In genomic region chr1:7704214-7705047, GRCh38 we compare ENCODE assay signal across 8 cellular contexts.
A peak's percentile ranks its signal among the peaks of the same experiment; 100 is the strongest.
DNase-seq lines count a peak whose midpoint lies in the region; ATAC-seq and TF ChIP-seq lines count a peak whose summit lies in the region.

No MANE protein-coding gene starts in this region.

- no peak overlapping the region for H3K27ac ChIP-seq in psoas muscle
- H3K27ac ChIP-seq in upper lobe of left lung = peak overlapping the region in 3 of 4 donors; percentile 58 to 80 (median 76)

- DNase-seq in DMS153 treated with DMSO at 0.1 percent for 48 hours (lab: John Stamatoyannopoulos, UW; ENCODE audit: unreplicated experiment) (peak; percentile 92), LNCaP clone FGC (ENCODE audit: low read depth) (peak; percentile 62), T follicular helper cell (ENCODE audit: low read depth) (peak; percentile 87), cardiac septum (ENCODE audit: low spot score) (peak; percentile 96), psoas muscle (peak; percentile 94 to 96), upper lobe of left lung (peak; percentile 94 to 99)
- peak; percentile 93 for DNase-seq in activated naive CD8-positive, alpha-beta T cell treated with anti-CD3 and anti-CD28 coated beads, Interleukin-2, amount 50 U/mL, for 24 hours

- intact Hi-C loops in cardiac septum (cut with DNase I) = no loop called here
- intact Hi-C loops in psoas muscle (cut with DNase I) = no loop called here

- peaks cover 4% of the 10 kb centered on the region for H3K4me1 ChIP-seq in psoas muscle
- peaks cover 8 to 20% (median 13%) of the 10 kb centered on the region in 4 donors for H3K4me1 ChIP-seq in upper lobe of left lung

- no peaks in the 10 kb centered on the region for H3K27me3 ChIP-seq in psoas muscle (ENCODE audit: insufficient read depth in 3 of 3, low read length in 2 of 3)
- peaks cover 0 to 9% (median under 1%) of the 10 kb centered on the region in 4 donors for H3K27me3 ChIP-seq in upper lobe of left lung

- H3K4me1 Mint-ChIP-seq in activated naive CD8-positive, alpha-beta T cell treated with anti-CD3 and anti-CD28 coated beads, Interleukin-2, amount 50 U/mL, for 24 hours = peaks cover 12% of the 10 kb centered on the region

- H3K9me3 Mint-ChIP-seq in activated naive CD8-positive, alpha-beta T cell treated with anti-CD3 and anti-CD28 coated beads, Interleukin-2, amount 50 U/mL, for 24 hours = no peaks in the 10 kb centered on the region

- H3K27ac Mint-ChIP-seq in activated naive CD8-positive, alpha-beta T cell treated with anti-CD3 and anti-CD28 coated beads, Interleukin-2, amount 50 U/mL, for 24 hours = no peak overlapping the region

- H3K27me3 Mint-ChIP-seq in activated naive CD8-positive, alpha-beta T cell treated with anti-CD3 and anti-CD28 coated beads, Interleukin-2, amount 50 U/mL, for 24 hours = peaks cover 66% of the 10 kb centered on the region

- H3K36me3 ChIP-seq in psoas muscle (ENCODE audit: insufficient read depth in 1 of 2, low read depth in 1 of 2) (no peaks in the 10 kb centered on the region), upper lobe of left lung (no peaks in the 10 kb centered on the region)

- no peaks in the 10 kb centered on the region for H3K36me3 Mint-ChIP-seq in activated naive CD8-positive, alpha-beta T cell treated with anti-CD3 and anti-CD28 coated beads, Interleukin-2, amount 50 U/mL, for 24 hours (ENCODE audit: low read depth)

- no peak for TF ChIP-seq EP300 in upper lobe of left lung (IDR thresholded peaks at IDR 0.05)

- ATAC-seq in GM21825 (IDR thresholded peaks at IDR 0.05; ENCODE audit: unreplicated experiment) = peak; percentile 98
- ATAC-seq in activated naive CD8-positive, alpha-beta T cell treated with anti-CD3 and anti-CD28 coated beads, Interleukin-2, amount 50 U/mL, for 24 hours = peak; percentile 95
- ATAC-seq in psoas muscle = peak; percentile 100
- ATAC-seq in upper lobe of left lung (ENCODE audit: low FRiP score in 2 of 2) = peak; percentile 96 to 99

- TF ChIP-seq POLR2A in upper lobe of left lung (IDR thresholded peaks at IDR 0.05) = peak in 1 of 4 donors; percentile 59

- TF ChIP-seq CTCF in LNCaP clone FGC (IDR thresholded peaks at IDR 0.05; ENCODE audit: control insufficient read depth, extremely low read depth, insufficient read depth) (no peak), psoas muscle (IDR thresholded peaks at IDR 0.05) (no peak), upper lobe of left lung (IDR thresholded peaks at IDR 0.05) (peak in 2 of 6 experiments; percentile 15 to 17)

- no peak overlapping the region for H3K4me3 Mint-ChIP-seq in activated naive CD8-positive, alpha-beta T cell treated with anti-CD3 and anti-CD28 coated beads, Interleukin-2, amount 50 U/mL, for 24 hours

- no peaks in the 10 kb centered on the region for H3K9me3 ChIP-seq in psoas muscle
- no peaks in the 10 kb centered on the region for H3K9me3 ChIP-seq in upper lobe of left lung

- H3K4me3 ChIP-seq in LNCaP clone FGC (ENCODE audit: low read depth, low read length) (peak overlapping the region; percentile 57), psoas muscle (peak overlapping the region; percentile 64), upper lobe of left lung (peak overlapping the region; percentile 52 to 65 (median 60))

- 1 to 2% (median 1%) methylated on average over 52 to 145 of the region's 151 CpGs for WGBS in psoas muscle, 3 donors
- WGBS in upper lobe of left lung, 2 donors = 0% methylated on average over 8 of the region's 151 CpGs; no CpG with 5 or more reads in 1 of the 2 donors
